Comparison of ENCODE assay signal across 8 cellular contexts in the genomic region with DNA sequence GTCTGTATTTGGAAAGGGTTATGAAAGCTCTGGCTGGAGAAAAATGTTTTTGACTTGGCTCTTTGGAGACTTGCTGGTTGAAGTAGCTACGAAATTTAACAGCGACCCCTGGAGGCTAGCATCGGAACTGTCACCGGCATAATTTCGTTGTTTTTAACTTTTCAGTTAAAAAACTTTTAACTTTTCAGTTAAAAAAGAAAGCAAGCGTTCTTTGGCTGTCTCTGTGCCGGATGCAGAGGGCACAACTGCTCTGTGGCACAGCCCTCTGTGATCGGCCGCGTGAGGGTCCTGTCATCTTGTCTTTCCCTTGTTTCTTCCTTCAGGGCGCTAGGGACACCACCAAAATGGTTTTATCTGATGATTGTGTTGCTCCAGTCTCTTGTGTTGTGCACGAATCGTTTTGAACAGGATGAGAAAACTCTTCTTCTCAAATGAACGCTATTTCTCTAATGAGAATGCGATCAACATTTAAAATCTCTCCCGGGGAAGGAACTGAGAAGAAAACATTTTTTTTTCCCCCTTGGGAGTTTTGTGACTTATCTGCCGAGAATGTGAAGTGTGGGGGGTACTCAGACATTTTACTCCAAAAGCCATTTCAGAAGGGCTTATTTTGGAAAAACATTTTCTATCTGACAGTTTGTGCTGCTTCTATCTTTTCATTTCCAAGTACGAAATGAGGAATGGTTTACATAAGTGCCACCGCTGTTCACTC. TPM values are rescaled to one million over a fixed set of nuclear protein-coding genes. Genes with fewer than 3 reads are reported as not detected.
DNase-seq lines count a peak whose midpoint lies in the region; ATAC-seq and TF ChIP-seq lines count a peak whose summit lies in the region.

No MANE protein-coding gene starts in this region.

- H3K36me3 ChIP-seq in vagina: no peaks in the 10 kb centered on the region

- H3K27me3 Mint-ChIP-seq in osteocyte (ENCODE audit: unreplicated experiment): peaks cover 31% of the 10 kb centered on the region

- H3K36me3 Mint-ChIP-seq in osteocyte (ENCODE audit: unreplicated experiment): no peaks in the 10 kb centered on the region

- peak; percentile 38 for ATAC-seq in Right ventricle myocardium superior (ENCODE audit: poor library complexity)

- TF ChIP-seq POLR2A in vagina (IDR thresholded peaks at IDR 0.05): no peak

- H3K4me3 ChIP-seq in fibroblast of mammary gland (ENCODE audit: control insufficient read depth, low read depth, low read length) (peak overlapping the region; percentile 58), vagina (peak overlapping the region; percentile 31 to 45)

- peak overlapping the region; percentile 77 for H3K4me3 Mint-ChIP-seq in osteocyte (ENCODE audit: unreplicated experiment)

- H3K9me3 ChIP-seq in vagina: no peaks in the 10 kb centered on the region

- H3K4me1 ChIP-seq in vagina: no peaks in the 10 kb centered on the region

- H3K4me1 Mint-ChIP-seq in osteocyte (ENCODE audit: unreplicated experiment): peaks cover 15% of the 10 kb centered on the region

- intact Hi-C loops in Right ventricle myocardium superior (cut with DNase I) (loop anchor here (5.0 kb wide), 1 partner anchor 94 kb away; no protein-coding TSS in a partner anchor), cardiac septum (cut with DNase I) (loop anchor here (2.0 kb wide), 1 partner anchor 97 kb away; no protein-coding TSS in a partner anchor), vagina (cut with DNase I) (loop anchor here (5.0 kb wide), 1 partner anchor 94 kb away; no protein-coding TSS in a partner anchor)

- TF ChIP-seq CTCF in fibroblast of mammary gland (conservative IDR thresholded peaks at IDR 0.05; ENCODE audit: control insufficient read depth, insufficient read depth, low read depth, low read length) (peak; percentile 90), osteocyte (IDR thresholded peaks at IDR 0.05) (peak; percentile 95), vagina (IDR thresholded peaks at IDR 0.05) (peak; percentile 72 to 73 (median 73))

- no peak overlapping the region for H3K27ac ChIP-seq in vagina

- no peak for DNase-seq in Right ventricle myocardium superior
- DNase-seq in cardiac septum (ENCODE audit: low spot score): no peak
- DNase-seq in NCI-H2196 (lab: John Stamatoyannopoulos, UW; ENCODE audit: unreplicated experiment): peak; percentile 46
- DNase-seq in activated CD8-positive, alpha-beta memory T cell treated with anti-CD3 and anti-CD28 coated beads, Interleukin-2, amount 50 U/mL, for 4 hours: peak; percentile 37
- peak; percentile 54 for DNase-seq in fibroblast of mammary gland (ENCODE audit: low read depth)
- DNase-seq in osteocyte (ENCODE audit: extremely low spot score, unreplicated experiment): no peak
- DNase-seq in vagina (ENCODE audit: extremely low spot score in 2 of 2): no peak
- DNase-seq in NCI-H2081 (lab: John Stamatoyannopoulos, UW): no peak

- H3K27me3 ChIP-seq in vagina: no peaks in the 10 kb centered on the region

- H3K9me3 Mint-ChIP-seq in osteocyte (ENCODE audit: unreplicated experiment): peaks cover 8% of the 10 kb centered on the region

- peak overlapping the region; percentile 78 for H3K27ac Mint-ChIP-seq in osteocyte (ENCODE audit: unreplicated experiment)

RNA-seq across cellular contexts. Expression of a gene that starts 57.1 kb away (rescaled TPM):
- total RNA-seq in Right ventricle myocardium superior: not detected
- 0.22 TPM for total RNA-seq in cardiac septum
- total RNA-seq in osteocyte: not detected in 2 replicates
- 2.2 TPM for total RNA-seq in vagina

Comparison
In these comparisons a context has a peak if more than half of its experiments do, and no peak if none do; other contexts are left out.
1. DNase-seq: peak in NCI-H2196 (single experiment), activated CD8-positive, alpha-beta memory T cell treated with anti-CD3 and anti-CD28 coated beads, Interleukin-2, amount 50 U/mL, for 4 hours (single experiment) and fibroblast of mammary gland (single experiment); none in Right ventricle myocardium superior (single experiment), cardiac septum (single experiment), osteocyte (single experiment), vagina (0 of 2) and NCI-H2081 (0 of 2).
2. Peak in every context shown above with its lines, with median percentiles within 50 percentile points of each other: CTCF ChIP-seq.